In the genomic region with DNA sequence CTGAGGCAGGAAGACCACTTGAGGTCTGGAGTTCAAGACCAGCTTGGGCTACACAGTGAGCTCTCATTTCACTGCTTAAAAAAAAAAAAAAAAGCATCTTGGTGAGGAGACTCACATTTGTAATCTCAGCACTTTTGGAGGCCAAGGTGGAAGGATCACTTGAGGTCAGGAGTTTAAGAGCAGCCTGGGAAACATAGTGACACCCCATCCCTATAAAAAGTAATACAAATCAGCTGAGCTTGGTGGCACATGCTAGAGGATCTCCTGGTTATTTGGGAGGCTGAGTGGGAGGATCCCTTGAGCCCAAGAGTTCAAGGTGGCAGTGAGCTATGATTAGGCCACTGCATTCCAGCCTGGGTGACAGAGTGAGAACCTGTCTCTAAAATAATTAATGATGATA, we compare ENCODE assay signal across 1 cellular context.
TF ChIP-seq lines count a peak whose summit lies in the region.

No MANE protein-coding gene starts in this region.

TF ChIP-seq in HCT116, 20 proteins besides CTCF, POLR2A, EP300 and RAD21:
- TF ChIP-seq CEBPB (IDR thresholded peaks at IDR 0.05; ENCODE audit: low read depth): no peak
- TF ChIP-seq EZH2phosphoT487 (IDR thresholded peaks at IDR 0.05; ENCODE audit: borderline replicate concordance): no peak
- TF ChIP-seq, protein P1, sequence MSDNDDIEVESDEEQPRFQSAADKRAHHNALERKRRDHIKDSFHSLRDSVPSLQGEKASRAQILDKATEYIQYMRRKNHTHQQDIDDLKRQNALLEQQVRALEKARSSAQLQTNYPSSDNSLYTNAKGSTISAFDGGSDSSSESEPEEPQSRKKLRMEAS (IDR thresholded peaks at IDR 0.05): no peak
- TF ChIP-seq JUND (IDR thresholded peaks at IDR 0.05): no peak
- TF ChIP-seq FOSL1 (IDR thresholded peaks at IDR 0.05; ENCODE audit: low read depth): no peak
- no peak for TF ChIP-seq CBX3 (IDR thresholded peaks at IDR 0.05; ENCODE audit: low read depth)
- no peak for TF ChIP-seq ATF3 (IDR thresholded peaks at IDR 0.05)
- TF ChIP-seq TCF7L2 (IDR thresholded peaks at IDR 0.05; ENCODE audit: borderline replicate concordance, extremely low read depth, insufficient read depth, insufficient read length): no peak
- TF ChIP-seq POLR2AphosphoS5 (IDR thresholded peaks at IDR 0.05; ENCODE audit: low read depth, low read length): no peak; the same call in 1 of the 2 replicates
- no peak for TF ChIP-seq ZNF274 (IDR thresholded peaks at IDR 0.05; ENCODE audit: low read depth, low read length)
- TF ChIP-seq EZH2 (IDR thresholded peaks at IDR 0.05): no peak
- no peak for TF ChIP-seq REST (IDR thresholded peaks at IDR 0.05; ENCODE audit: low read depth)
- no peak for TF ChIP-seq ZFX (IDR thresholded peaks at IDR 0.05)
- TF ChIP-seq ELF1 (IDR thresholded peaks at IDR 0.05; ENCODE audit: borderline replicate concordance, low read depth): no peak
- TF ChIP-seq SP1 (IDR thresholded peaks at IDR 0.05; ENCODE audit: low read depth): no peak
- TF ChIP-seq EGR1 (IDR thresholded peaks at IDR 0.05; ENCODE audit: low read depth): no peak
- no peak for TF ChIP-seq YY1 (IDR thresholded peaks at IDR 0.05; ENCODE audit: extremely low read depth, insufficient replicate concordance, low read depth, low read length)
- TF ChIP-seq SIN3A (IDR thresholded peaks at IDR 0.05; ENCODE audit: low read depth): no peak
- TF ChIP-seq SRF (IDR thresholded peaks at IDR 0.05; ENCODE audit: low read depth): no peak
